Comparison of ENCODE assay signal across 8 cellular contexts in genomic region chr4:163165217-163166017, GRCh38. TPM values are rescaled to one million over a fixed set of nuclear protein-coding genes. Genes with fewer than 3 reads are reported as not detected.
DNase-seq lines count a peak whose midpoint lies in the region; ATAC-seq, FAIRE-seq and TF ChIP-seq lines count a peak whose summit lies in the region.

No MANE protein-coding gene starts in this region.

- POLR2A ChIA-PET in GM12878 (lab: Charles Lee), result interaction anchor here (1.3 kb wide), 1 partner anchor 8 kb away, joined by 3 read pairs; no protein-coding TSS in a partner anchor

- peaks cover 49% of the 10 kb centered on the region for H3K79me2 ChIP-seq in GM12878 (ENCODE audit: control insufficient read depth, insufficient read depth, low read length)

- CTCF ChIA-PET in GM12878 (lab: Yijun Ruan, JAX), result no interaction called here

- RAD21 ChIA-PET in GM12878 (lab: Charles Lee; ENCODE audit: unreplicated experiment), result no interaction called here

- intact Hi-C loops in GM12878 (cut with micrococcal nuclease; ENCODE audit: unreplicated experiment) (loop anchor here (2.0 kb wide), 1 partner anchor 329 kb away; the partner anchor contains the start of gene TMA16), vagina (cut with DNase I) (no loop called here)

- peak overlapping the region; percentile 92 for H3K27ac ChIP-seq in BLaER1
- no peak overlapping the region for H3K27ac ChIP-seq in HUES48 (ENCODE audit: low read depth, low read length)
- H3K27ac ChIP-seq in GM12878 (ENCODE audit: control insufficient read depth, insufficient read depth), result peak overlapping the region; percentile 71
- peak overlapping the region; percentile 68 for H3K27ac ChIP-seq in vagina

- FAIRE-seq in GM12878 (lab: Jason Lieb, UNC), result peak; percentile 61

- H3K4me1 ChIP-seq in BLaER1, result peaks cover 22% of the 10 kb centered on the region
- peaks cover 26% of the 10 kb centered on the region for H3K4me1 ChIP-seq in HUES48 (ENCODE audit: control insufficient read depth, insufficient read depth, low read length)
- H3K4me1 ChIP-seq in GM12878 (ENCODE audit: control insufficient read depth, insufficient read depth, low read length), result 0 out of 2 replicates have a peak, but pooled peaks cover 3% of the 10 kb centered on the region
- peaks cover 23% of the 10 kb centered on the region for H3K4me1 ChIP-seq in vagina

- SMC1A ChIA-PET in GM12878 (lab: Charles Lee; ENCODE audit: uncharacterized antibody, unreplicated experiment), result no interaction called here

- H3K4me3 ChIP-seq in BLaER1 (peak overlapping the region; percentile 94), HUES48 (ENCODE audit: low read depth, low read length) (peak overlapping the region; percentile 99), GM12878 (peak overlapping the region; percentile 81), vagina (peak overlapping the region; percentile 82 to 86)

- no peak for TF ChIP-seq RAD21 in GM12878 (IDR thresholded peaks at IDR 0.05; ENCODE audit: insufficient read depth, low read depth, low read length)

- H4K20me1 ChIP-seq in BLaER1 (peaks cover 50% of the 10 kb centered on the region), GM12878 (ENCODE audit: control insufficient read depth, insufficient read depth) (no peaks in the 10 kb centered on the region)

- H2AFZ ChIP-seq in GM12878 (ENCODE audit: control insufficient read depth, low read depth, low read length), result peak overlapping the region; percentile 72

- no peak for DNase-seq in GM12878 (ENCODE audit: low read depth, low spot score)
- DNase-seq in medulla oblongata (ENCODE audit: extremely low spot score), result peak; percentile 9
- no peak for DNase-seq in vagina (ENCODE audit: extremely low spot score in 2 of 2)
- DNase-seq in SHP77 treated with DMSO at 0.1 percent for 48 hours (lab: John Stamatoyannopoulos, UW), result no peak
- DNase-seq in cerebellum (ENCODE audit: low spot score), result no peak

- no peak for TF ChIP-seq EP300 in GM12878 (IDR thresholded peaks at IDR 0.05; ENCODE audit: borderline replicate concordance in 1 of 2, control insufficient read depth in 1 of 2, low read depth in 2 of 2, low read length in 2 of 2)

- no peak for TF ChIP-seq POLR2A in GM12878 (IDR thresholded peaks at IDR 0.05; ENCODE audit: low read depth, low read length)
- TF ChIP-seq POLR2A in vagina (IDR thresholded peaks at IDR 0.05), result no peak

- no peak for TF ChIP-seq CTCF in GM12878 (IDR thresholded peaks at IDR 0.05 in 2 of 3, conservative IDR thresholded peaks at IDR 0.05 in 1 of 3; ENCODE audit: control insufficient read depth in 2 of 3, extremely low read depth in 1 of 3, insufficient read depth in 1 of 3, low read depth in 3 of 3, low read length in 3 of 3)
- no peak for TF ChIP-seq CTCF in vagina (IDR thresholded peaks at IDR 0.05)

- WGBS in GM12878 (ENCODE audit: insufficient coverage, insufficient replicate concordance, low lambda C conversion rate, missing lambda C conversion rate), result 11% methylated on average over 7 of the region's 7 CpGs

- H3K36me3 ChIP-seq in BLaER1 (peaks cover 37% of the 10 kb centered on the region), HUES48 (ENCODE audit: control insufficient read depth, insufficient read depth, low read length) (peaks cover 34% of the 10 kb centered on the region), GM12878 (ENCODE audit: control insufficient read depth in 2 of 2, insufficient read depth in 2 of 2, low read length in 1 of 2) (peaks cover 0 to 2% of the 10 kb centered on the region in 2 experiments; a peak in 1 of 4 replicates), vagina (peaks cover 0 to 6% of the 10 kb centered on the region in 2 donors)

- no peaks in the 10 kb centered on the region for H3K27me3 ChIP-seq in BLaER1
- H3K27me3 ChIP-seq in HUES48 (ENCODE audit: control insufficient read depth, insufficient read depth, low read length), result no peaks in the 10 kb centered on the region
- H3K27me3 ChIP-seq in GM12878 (replicated peaks in 1 of 2; ENCODE audit: control insufficient read depth in 2 of 2, insufficient read depth in 2 of 2, low read length in 1 of 2), result no peaks in the 10 kb centered on the region
- H3K27me3 ChIP-seq in vagina, result no peaks in the 10 kb centered on the region

- peak overlapping the region; percentile 93 for H3K9ac ChIP-seq in BLaER1
- peak overlapping the region; percentile 95 for H3K9ac ChIP-seq in HUES48 (ENCODE audit: low read depth, low read length)
- H3K9ac ChIP-seq in GM12878 (ENCODE audit: control insufficient read depth, insufficient read depth, low read length), result peak overlapping the region; percentile 82

- peak overlapping the region; percentile 83 for H3K4me2 ChIP-seq in BLaER1
- H3K4me2 ChIP-seq in GM12878 (ENCODE audit: control insufficient read depth, insufficient read depth), result peak overlapping the region; percentile 94

- ATAC-seq in GM12878 (peak; percentile 3), GM21619 (IDR thresholded peaks at IDR 0.05; ENCODE audit: unreplicated experiment) (no peak)

- in situ Hi-C loops in GM12878 (cut with MboI), result loop anchor here (10.0 to 25.0 kb wide), 2 partner anchors 329 to 1772 kb away; partner anchors contain the start of gene TMA16

- H3K9me3 ChIP-seq in BLaER1 (no peaks in the 10 kb centered on the region), HUES48 (ENCODE audit: control insufficient read depth, insufficient read depth, low read length) (no peaks in the 10 kb centered on the region), GM12878 (replicated peaks; ENCODE audit: control insufficient read depth, insufficient read depth, low read length) (no peaks in the 10 kb centered on the region), vagina (no peaks in the 10 kb centered on the region)

- no TSS peak for BruUV-seq in GM12878 (replicated peaks; lab: Mats Ljungman, UMichigan)

TF ChIP-seq in GM12878, 131 proteins besides CTCF, POLR2A, EP300 and RAD21 (continues in another document):
- TF ChIP-seq, protein P1, sequence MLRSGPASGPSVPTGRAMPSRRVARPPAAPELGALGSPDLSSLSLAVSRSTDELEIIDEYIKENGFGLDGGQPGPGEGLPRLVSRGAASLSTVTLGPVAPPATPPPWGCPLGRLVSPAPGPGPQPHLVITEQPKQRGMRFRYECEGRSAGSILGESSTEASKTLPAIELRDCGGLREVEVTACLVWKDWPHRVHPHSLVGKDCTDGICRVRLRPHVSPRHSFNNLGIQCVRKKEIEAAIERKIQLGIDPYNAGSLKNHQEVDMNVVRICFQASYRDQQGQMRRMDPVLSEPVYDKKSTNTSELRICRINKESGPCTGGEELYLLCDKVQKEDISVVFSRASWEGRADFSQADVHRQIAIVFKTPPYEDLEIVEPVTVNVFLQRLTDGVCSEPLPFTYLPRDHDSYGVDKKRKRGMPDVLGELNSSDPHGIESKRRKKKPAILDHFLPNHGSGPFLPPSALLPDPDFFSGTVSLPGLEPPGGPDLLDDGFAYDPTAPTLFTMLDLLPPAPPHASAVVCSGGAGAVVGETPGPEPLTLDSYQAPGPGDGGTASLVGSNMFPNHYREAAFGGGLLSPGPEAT (IDR thresholded peaks at IDR 0.05; ENCODE audit: low read depth), result no peak
- TF ChIP-seq RELA (IDR thresholded peaks at IDR 0.05; ENCODE audit: borderline replicate concordance, partially characterized antibody), result no peak
- TF ChIP-seq NFYA (IDR thresholded peaks at IDR 0.05; ENCODE audit: borderline replicate concordance, low read depth, low read length), result no peak
- no peak for TF ChIP-seq TCF12 (IDR thresholded peaks at IDR 0.05; ENCODE audit: low read depth, low read length)
- TF ChIP-seq TAF1 (IDR thresholded peaks at IDR 0.05; ENCODE audit: borderline replicate concordance, low read depth, low read length), result no peak
- TF ChIP-seq ATF3 (IDR thresholded peaks at IDR 0.05; ENCODE audit: borderline replicate concordance, extremely low read depth, low read depth, low read length), result no peak
- no peak for TF ChIP-seq IKZF1 (conservative IDR thresholded peaks at IDR 0.05)
- TF ChIP-seq MTA2 (IDR thresholded peaks at IDR 0.05; ENCODE audit: low read depth), result no peak
- TF ChIP-seq HDAC2 (IDR thresholded peaks at IDR 0.05), result no peak
- no peak for TF ChIP-seq FOXK2 (IDR thresholded peaks at IDR 0.05)
- no peak for TF ChIP-seq BACH1 (IDR thresholded peaks at IDR 0.05; ENCODE audit: borderline replicate concordance)
- 0 out of 2 replicates have a peak, but pooled peaks have one; percentile 57 for TF ChIP-seq SIN3A (IDR thresholded peaks at IDR 0.05; ENCODE audit: low read depth, low read length)

RNA-seq across cellular contexts. Expression of gene NAF1, which starts 1.3 kb away (rescaled TPM):
- 38.8 and 44.1 TPM in 2 replicates for total RNA-seq in GM12878 (2013; cell fraction: nucleolus; rRNA removed)
- total RNA-seq in GM12878 (2014; rRNA removed) (13.6 and 15.4 TPM in 2 replicates), GM12878 (2014; rRNA removed; fragmentation: Illumina TruSeq; extraction: Trizol) (8.2 and 9.4 TPM in 2 replicates), GM12878 (2021) (19.3 and 22.2 TPM in 2 replicates), vagina (21.4 TPM), cerebellum (15.3 TPM)
- 2.8 TPM for polyA plus RNA-seq in GM12878 (2011; ENCODE audit: low read depth)
- polyA plus RNA-seq in GM12878 (2011; rRNA removed) (9.1 and 10.4 TPM in 2 replicates), GM12878 (2014; fragmentation: Illumina TruSeq; extraction: Trizol) (12.7 and 14.8 TPM in 2 replicates), GM12878 (2014; fragmentation: Nextera tagmentation; extraction: Ambion mirVana) (1 to 10 TPM; 1.0 to 2.4 TPM), GM12878 (2014; rRNA removed) (10.2 and 10.3 TPM in 2 replicates), GM12878 (2016; fragmentation: Nextera tagmentation; extraction: Ambion mirVana) (1 to 10 TPM; 8.2 to 10.0 TPM)
- polyA plus RNA-seq in GM12878 (2011; cell fraction: cytosol; rRNA removed), result 3.8 and 4.1 TPM in 2 replicates
- polyA plus RNA-seq in GM12878 (2011; cell fraction: nucleus; rRNA removed), result 6.7 and 7.2 TPM in 2 replicates
- polyA plus RNA-seq in GM12878 (2012), result 8.4 and 10.5 TPM in 2 replicates
- 5.5 and 6.6 TPM in 2 replicates for polyA minus RNA-seq in GM12878 (2011; rRNA and poly(A)+ RNA removed)
- 4.1 and 6.9 TPM in 2 replicates for polyA minus RNA-seq in GM12878 (2011; cell fraction: cytosol; rRNA and poly(A)+ RNA removed)
- 22.6 and 35.7 TPM in 2 replicates for polyA minus RNA-seq in GM12878 (2011; cell fraction: nucleus; rRNA and poly(A)+ RNA removed)
